ENCODE assay signal across 39 cellular contexts in genomic region chr12:56417739-56418138, GRCh38. TPM values are rescaled to one million over a fixed set of nuclear protein-coding genes. Genes with fewer than 3 reads are reported as not detected.
"Had no signal": no experiment of that assay in that cellular context is flagged by ENCODE, and none has a peak within 500 bp of the region (broad histone marks: within the 10 kb centered on the region; RNA-seq: fewer than 3 reads in every experiment).

No MANE protein-coding gene starts in this region.

- H3K27me3 ChIP-seq: MG63 had no signal

- DNase-seq: Karpas-422, Kasumi-1, MG63, MM.1S, MV-4-11, NCI-H1048, NCI-H1092, NCI-H1092 treated with DMSO at 0.1 percent for 48 hours, NCI-H1105, NCI-H1105 treated with DMSO at 0.1 percent for 48 hours, NCI-H1417, NCI-H1417 treated with DMSO at 0.1 percent for 48 hours, NCI-H1436, NCI-H1436 treated with DMSO at 0.1 percent for 48 hours, NCI-H146, NCI-H1694, NCI-H1694 treated with DMSO at 0.1 percent for 48 hours, NCI-H187, NCI-H187 treated with DMSO at 0.1 percent for 48 hours, NCI-H1930, NCI-H2029, NCI-H2029 treated with DMSO at 0.1 percent for 48 hours, NCI-H2081, NCI-H2081 treated with DMSO at 0.1 percent for 48 hours, NCI-H2107, NCI-H2171, NCI-H2171 treated with DMSO at 0.1 percent for 48 hours, NCI-H2227 treated with DMSO at 0.1 percent for 48 hours, NCI-H226, NCI-H345, NCI-H446, NCI-H446 treated with DMSO at 0.1 percent for 48 hours, NCI-H510A, NCI-H510A treated with DMSO at 0.1 percent for 48 hours, NCI-H524, NCI-H524 treated with DMSO at 0.1 percent for 48 hours had no signal

- H3K4me3 ChIP-seq: MG63 had no signal

- H3K9me3 ChIP-seq: MG63 had no signal

RNA-seq across cellular contexts. Expression of gene MIP, which starts 36.7 kb away (rescaled TPM):
- total RNA-seq: LHCN-M2, NCI-H460 had no signal

RNA-seq across cellular contexts. Expression of gene APOF, which starts 55.1 kb away (rescaled TPM):
- total RNA-seq: LHCN-M2, M059J, NCI-H460 had no signal
